8 cellular contexts compared by ENCODE assay signal in genomic region chr22:20494978-20495860, GRCh38. TPM values are rescaled to one million over a fixed set of nuclear protein-coding genes. Genes with fewer than 3 reads are reported as not detected.
DNase-seq lines count a peak whose midpoint lies in the region; ATAC-seq and TF ChIP-seq lines count a peak whose summit lies in the region.

KLHL22 (minus strand) TSS chr22:20495795; CDS start chr22:20489211, 6,584 bp downstream.

- no peak for TF ChIP-seq RAD21 in Ishikawa (IDR thresholded peaks at IDR 0.05; ENCODE audit: low read depth)

- peak within 1 kb of the TSS; percentile 66 to 89 (median 78) for H3K4me3 ChIP-seq in esophagus muscularis mucosa
- peak within 1 kb of the TSS; percentile 73 to 95 for H3K4me3 ChIP-seq in muscle layer of colon (ENCODE audit: low read depth in 1 of 2, low read length in 2 of 2)

- peak; percentile 51 for DNase-seq in NCI-H1436 (lab: John Stamatoyannopoulos, UW)
- DNase-seq in NCI-H1436 treated with DMSO at 0.1 percent for 48 hours (lab: John Stamatoyannopoulos, UW): no peak
- peak; percentile 14 to 20 for DNase-seq in activated CD4-positive, alpha-beta T cell treated with anti-CD3 and anti-CD28 coated beads, Interleukin-2, amount 50 U/mL, for 4 hours
- DNase-seq in esophagus muscularis mucosa (ENCODE audit: extremely low spot score): no peak
- DNase-seq in type B pancreatic cell (ENCODE audit: extremely low spot score, unreplicated experiment): no peak

- H3K4me1 ChIP-seq in esophagus muscularis mucosa: peaks cover 17 to 59% (median 44%) of the 10 kb centered on the region in 4 donors
- peaks cover 14% of the 10 kb centered on the region for H3K4me1 ChIP-seq in muscle layer of colon (ENCODE audit: insufficient read depth, low read length)

- peak within 1 kb of the TSS; percentile 97 for H3K9ac ChIP-seq in muscle layer of colon (ENCODE audit: low read length)

- TF ChIP-seq EP300 in Ishikawa (IDR thresholded peaks at IDR 0.05; ENCODE audit: borderline replicate concordance): no peak
- TF ChIP-seq EP300 in esophagus muscularis mucosa (IDR thresholded peaks at IDR 0.05): no peak

- H3K9me3 ChIP-seq in esophagus muscularis mucosa (no peaks in the 10 kb centered on the region), muscle layer of colon (ENCODE audit: low read length) (no peaks in the 10 kb centered on the region)

- H3K27me3 ChIP-seq in esophagus muscularis mucosa: no peaks in the 10 kb centered on the region
- no peaks in the 10 kb centered on the region for H3K27me3 ChIP-seq in muscle layer of colon (ENCODE audit: control insufficient read depth in 1 of 2, insufficient read depth in 2 of 2, low read length in 2 of 2)

- ATAC-seq in GM21737 (IDR thresholded peaks at IDR 0.05; ENCODE audit: unreplicated experiment): peak; percentile 37

- H3K4me3 Mint-ChIP-seq in type B pancreatic cell: peak within 1 kb of the TSS; percentile 96

- H3K9me3 Mint-ChIP-seq in type B pancreatic cell: no peaks in the 10 kb centered on the region

- no peak for TF ChIP-seq POLR2A in esophagus muscularis mucosa (IDR thresholded peaks at IDR 0.05; ENCODE audit: low read depth)

- no peaks in the 10 kb centered on the region for H3K27me3 Mint-ChIP-seq in type B pancreatic cell

- H3K27ac ChIP-seq in esophagus muscularis mucosa (replicated peaks in 1 of 4): peak within 1 kb of the TSS; percentile 93 to 98 (median 96)
- peak within 1 kb of the TSS; percentile 87 for H3K27ac ChIP-seq in muscle layer of colon (ENCODE audit: low read depth, low read length)

- H3K36me3 ChIP-seq in esophagus muscularis mucosa (peaks cover 0 to 10% (median 8%) of the 10 kb centered on the region in 4 donors), muscle layer of colon (ENCODE audit: insufficient read depth, low read length) (no peaks in the 10 kb centered on the region)

- 6% methylated on average over 6 of the region's 108 CpGs for WGBS in esophagus muscularis mucosa

- H3K36me3 Mint-ChIP-seq in type B pancreatic cell: peaks cover 8% of the 10 kb centered on the region

- peak within 1 kb of the TSS; percentile 98 for H3K27ac Mint-ChIP-seq in type B pancreatic cell

- peaks cover 21% of the 10 kb centered on the region for H3K4me1 Mint-ChIP-seq in type B pancreatic cell (ENCODE audit: unreplicated experiment)

- no peak for TF ChIP-seq CTCF in esophagus muscularis mucosa (IDR thresholded peaks at IDR 0.05)
- no peak for TF ChIP-seq CTCF in type B pancreatic cell (conservative IDR thresholded peaks at IDR 0.05)

- intact Hi-C loops in esophagus muscularis mucosa (cut with DNase I): loop anchor here (5.0 kb wide), 2 partner anchors 38 to 58 kb away; partner anchors contain the start of gene SCARF2

TF ChIP-seq in Ishikawa, 13 proteins besides CTCF, POLR2A, EP300 and RAD21:
- no peak for TF ChIP-seq CEBPB (IDR thresholded peaks at IDR 0.05)
- TF ChIP-seq, protein P1, sequence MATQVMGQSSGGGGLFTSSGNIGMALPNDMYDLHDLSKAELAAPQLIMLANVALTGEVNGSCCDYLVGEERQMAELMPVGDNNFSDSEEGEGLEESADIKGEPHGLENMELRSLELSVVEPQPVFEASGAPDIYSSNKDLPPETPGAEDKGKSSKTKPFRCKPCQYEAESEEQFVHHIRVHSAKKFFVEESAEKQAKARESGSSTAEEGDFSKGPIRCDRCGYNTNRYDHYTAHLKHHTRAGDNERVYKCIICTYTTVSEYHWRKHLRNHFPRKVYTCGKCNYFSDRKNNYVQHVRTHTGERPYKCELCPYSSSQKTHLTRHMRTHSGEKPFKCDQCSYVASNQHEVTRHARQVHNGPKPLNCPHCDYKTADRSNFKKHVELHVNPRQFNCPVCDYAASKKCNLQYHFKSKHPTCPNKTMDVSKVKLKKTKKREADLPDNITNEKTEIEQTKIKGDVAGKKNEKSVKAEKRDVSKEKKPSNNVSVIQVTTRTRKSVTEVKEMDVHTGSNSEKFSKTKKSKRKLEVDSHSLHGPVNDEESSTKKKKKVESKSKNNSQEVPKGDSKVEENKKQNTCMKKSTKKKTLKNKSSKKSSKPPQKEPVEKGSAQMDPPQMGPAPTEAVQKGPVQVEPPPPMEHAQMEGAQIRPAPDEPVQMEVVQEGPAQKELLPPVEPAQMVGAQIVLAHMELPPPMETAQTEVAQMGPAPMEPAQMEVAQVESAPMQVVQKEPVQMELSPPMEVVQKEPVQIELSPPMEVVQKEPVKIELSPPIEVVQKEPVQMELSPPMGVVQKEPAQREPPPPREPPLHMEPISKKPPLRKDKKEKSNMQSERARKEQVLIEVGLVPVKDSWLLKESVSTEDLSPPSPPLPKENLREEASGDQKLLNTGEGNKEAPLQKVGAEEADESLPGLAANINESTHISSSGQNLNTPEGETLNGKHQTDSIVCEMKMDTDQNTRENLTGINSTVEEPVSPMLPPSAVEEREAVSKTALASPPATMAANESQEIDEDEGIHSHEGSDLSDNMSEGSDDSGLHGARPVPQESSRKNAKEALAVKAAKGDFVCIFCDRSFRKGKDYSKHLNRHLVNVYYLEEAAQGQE (IDR thresholded peaks at IDR 0.05; ENCODE audit: low read depth): no peak
- TF ChIP-seq ZBTB7A (IDR thresholded peaks at IDR 0.05; ENCODE audit: low read depth): no peak; the same call in 1 of the 2 replicates
- TF ChIP-seq NFIC (IDR thresholded peaks at IDR 0.05): peak; percentile 48; the same call in 1 of the 2 replicates
- TF ChIP-seq EGR1 (IDR thresholded peaks at IDR 0.05): no peak
- TF ChIP-seq, protein P2, sequence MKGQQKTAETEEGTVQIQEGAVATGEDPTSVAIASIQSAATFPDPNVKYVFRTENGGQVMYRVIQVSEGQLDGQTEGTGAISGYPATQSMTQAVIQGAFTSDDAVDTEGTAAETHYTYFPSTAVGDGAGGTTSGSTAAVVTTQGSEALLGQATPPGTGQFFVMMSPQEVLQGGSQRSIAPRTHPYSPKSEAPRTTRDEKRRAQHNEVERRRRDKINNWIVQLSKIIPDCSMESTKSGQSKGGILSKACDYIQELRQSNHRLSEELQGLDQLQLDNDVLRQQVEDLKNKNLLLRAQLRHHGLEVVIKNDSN (IDR thresholded peaks at IDR 0.05): no peak
- TF ChIP-seq TCF12 (IDR thresholded peaks at IDR 0.05; ENCODE audit: low read depth): 0 out of 2 replicates have a peak, but pooled peaks have one; percentile 14
- peak; percentile 77; the same call in 1 of the 2 replicates for TF ChIP-seq MAX (IDR thresholded peaks at IDR 0.05)
- no peak for TF ChIP-seq TEAD4 (IDR thresholded peaks at IDR 0.05)
- TF ChIP-seq TAF1 (IDR thresholded peaks at IDR 0.05; ENCODE audit: low read depth): no peak; the same call in 1 of the 2 replicates
- TF ChIP-seq YY1 (IDR thresholded peaks at IDR 0.05; ENCODE audit: low read depth): no peak
- no peak for TF ChIP-seq FOXM1 (IDR thresholded peaks at IDR 0.05; ENCODE audit: borderline replicate concordance, low read depth)

RNA-seq across cellular contexts. Expression of gene KLHL22, which starts in this region (rescaled TPM):
- total RNA-seq in esophagus muscularis mucosa (10 to 100 TPM; 19.9 to 35.5 (median 27.3) TPM), type B pancreatic cell (ENCODE audit: low replicate concordance) (34.3 and 38.8 TPM in 2 replicates)

Comparison
In these comparisons a context has a peak if more than half of its experiments do, and no peak if none do; other contexts are left out.
1. DNase-seq: peak in NCI-H1436 (single experiment) and activated CD4-positive, alpha-beta T cell treated with anti-CD3 and anti-CD28 coated beads, Interleukin-2, amount 50 U/mL, for 4 hours (2 of 2); none in NCI-H1436 treated with DMSO at 0.1 percent for 48 hours (single experiment), esophagus muscularis mucosa (single experiment) and type B pancreatic cell (single experiment).